Comparison of ENCODE assay signal across 38 cellular contexts in genomic region chr16:19241512-19241911, GRCh38. TPM values are rescaled to one million over a fixed set of nuclear protein-coding genes. Genes with fewer than 3 reads are reported as not detected.
"Had no signal": no experiment of that assay in that cellular context is flagged by ENCODE, and none has a peak within 500 bp of the region (broad histone marks: within the 10 kb centered on the region; RNA-seq: fewer than 3 reads in every experiment).

No MANE protein-coding gene starts in this region.

- ATAC-seq: activated CD8-positive, alpha-beta T cell treated with anti-CD3 and anti-CD28 coated beads for 36 hours; activated naive CD4-positive, alpha-beta T cell treated with anti-CD3 and anti-CD28 coated beads, Interleukin-2, amount 50 U/mL, for 72 hours; activated T-cell treated with anti-CD3 and anti-CD28 coated beads, Interleukin-2, amount 50 U/mL, for 4 hours; activated T-cell treated with anti-CD3 and anti-CD28 coated beads, Interleukin-2, amount 50 U/mL, for 72 hours; activated T-helper 17 cell treated with anti-CD3 and anti-CD28 coated beads, Interleukin-2, amount 50 U/mL, for 72 hours; body of pancreas had no signal

- H3K9me3 Mint-ChIP-seq: activated B cell treated with CpG ODN at 0.5 μM for 24 hours; activated T-helper 17 cell treated with anti-CD3 and anti-CD28 coated beads, Interleukin-2, amount 50 U/mL, for 72 hours had no signal

- H3K4me3 Mint-ChIP-seq: activated B cell treated with CpG ODN at 0.5 μM for 24 hours; activated CD4-positive, alpha-beta memory T cell treated with anti-CD3 and anti-CD28 coated beads for 36 hours; activated CD4-positive, alpha-beta T cell treated with anti-CD3 and anti-CD28 coated beads, Interleukin-2, amount 10 ng/mL, durations not matched to agents 24 days and 14 days; activated CD8-positive, alpha-beta T cell treated with anti-CD3 and anti-CD28 coated beads for 36 hours; activated naive CD4-positive, alpha-beta T cell treated with anti-CD3 and anti-CD28 coated beads for 36 hours; activated naive CD8-positive, alpha-beta T cell treated with anti-CD3 and anti-CD28 coated beads for 36 hours; activated T-cell treated with anti-CD3 and anti-CD28 coated beads, Interleukin-2, amount 50 U/mL, for 4 hours; activated T-cell treated with anti-CD3 and anti-CD28 coated beads, Interleukin-2, amount 50 U/mL, for 72 hours; activated T-helper 1 cell treated with anti-CD3 and anti-CD28 coated beads, Interleukin-12 subunit alpha, Interleukin-12 subunit beta, Interleukin-2, Interleukin-4 antibody, amounts not matched to agents 30 ng/mL and 10 ng/mL and 1 ng/mL, durations not matched to agents 14 hours and 24 hours and 36 hours; activated T-helper 17 cell treated with anti-CD3 and anti-CD28 coated beads, Interleukin-2, amount 50 U/mL, for 72 hours; T-helper 1 cell treated with Interleukin-12 subunit alpha and Interleukin-12 subunit beta and Interleukin-4 antibody, amounts not matched to agents 30 μg/mL and 1 μg/mL, for 36 hours; T-helper 2 cell treated with Interferon-gamma antibody and Interleukin-4, amounts not matched to agents 5 μg/mL and 100 μg/mL, for 36 hours had no signal

- H3K27ac ChIP-seq: adrenal gland, body of pancreas, brain microvascular endothelial cell, breast epithelium, VCaP had no signal

- H3K36me3 Mint-ChIP-seq: activated CD4-positive, alpha-beta memory T cell treated with anti-CD3 and anti-CD28 coated beads for 36 hours; activated naive CD4-positive, alpha-beta T cell treated with anti-CD3 and anti-CD28 coated beads, Interleukin-2, amount 50 U/mL, for 72 hours had no signal

- H3K4me3 ChIP-seq: adrenal gland, body of pancreas, breast epithelium had no signal

- H3K36me3 ChIP-seq: adrenal gland, brain microvascular endothelial cell, breast epithelium had no signal

- H3K4me1 Mint-ChIP-seq: activated B cell treated with CpG ODN at 0.5 μM for 24 hours; activated CD4-positive, alpha-beta T cell treated with anti-CD3 and anti-CD28 coated beads, Interleukin-2, amount 10 ng/mL, durations not matched to agents 24 days and 14 days; activated naive CD8-positive, alpha-beta T cell treated with anti-CD3 and anti-CD28 coated beads for 36 hours; activated T-helper 17 cell treated with anti-CD3 and anti-CD28 coated beads, Interleukin-2, amount 50 U/mL, for 72 hours had no signal

- H3K9me3 ChIP-seq: adrenal gland, body of pancreas had no signal

- H3K4me1 ChIP-seq: adrenal gland, breast epithelium had no signal

- H3K27me3 Mint-ChIP-seq: activated B cell treated with CpG ODN at 0.5 μM for 24 hours; activated CD4-positive, alpha-beta memory T cell treated with anti-CD3 and anti-CD28 coated beads for 36 hours; activated CD4-positive, alpha-beta T cell treated with anti-CD3 and anti-CD28 coated beads, Interleukin-2, amount 10 ng/mL, durations not matched to agents 24 days and 14 days; activated CD8-positive, alpha-beta T cell treated with anti-CD3 and anti-CD28 coated beads for 36 hours; activated naive CD8-positive, alpha-beta T cell treated with anti-CD3 and anti-CD28 coated beads for 36 hours had no signal

- H3K27ac Mint-ChIP-seq: activated B cell treated with CpG ODN at 0.5 μM for 24 hours; activated CD4-positive, alpha-beta memory T cell treated with anti-CD3 and anti-CD28 coated beads for 36 hours; activated CD4-positive, alpha-beta T cell treated with anti-CD3 and anti-CD28 coated beads, Interleukin-2, amount 10 ng/mL, durations not matched to agents 24 days and 14 days; activated CD8-positive, alpha-beta T cell treated with anti-CD3 and anti-CD28 coated beads for 36 hours; activated naive CD4-positive, alpha-beta T cell treated with anti-CD3 and anti-CD28 coated beads for 36 hours; activated naive CD4-positive, alpha-beta T cell treated with anti-CD3 and anti-CD28 coated beads, Interleukin-2, amount 50 U/mL, for 72 hours; activated naive CD8-positive, alpha-beta T cell treated with anti-CD3 and anti-CD28 coated beads for 36 hours; activated T-cell treated with anti-CD3 and anti-CD28 coated beads, Interleukin-2, amount 50 U/mL, for 72 hours; activated T-helper 1 cell treated with anti-CD3 and anti-CD28 coated beads, Interleukin-12 subunit alpha, Interleukin-12 subunit beta, Interleukin-2, Interleukin-4 antibody, amounts not matched to agents 30 ng/mL and 10 ng/mL and 1 ng/mL, durations not matched to agents 14 hours and 24 hours and 36 hours; activated T-helper 17 cell treated with anti-CD3 and anti-CD28 coated beads, Interleukin-2, amount 50 U/mL, for 72 hours; T-helper 1 cell treated with Interleukin-12 subunit alpha and Interleukin-12 subunit beta and Interleukin-4 antibody, amounts not matched to agents 30 μg/mL and 1 μg/mL, for 36 hours; T-helper 2 cell treated with Interferon-gamma antibody and Interleukin-4, amounts not matched to agents 5 μg/mL and 100 μg/mL, for 36 hours had no signal

- H3K27me3 ChIP-seq: adrenal gland, body of pancreas, brain microvascular endothelial cell, breast epithelium had no signal

- DNase-seq: activated B cell treated with CpG ODN at 0.5 μM for 24 hours; activated CD4-positive, alpha-beta memory T cell treated with anti-CD3 and anti-CD28 coated beads for 36 hours; activated CD4-positive, alpha-beta T cell treated with anti-CD3 and anti-CD28 coated beads for 4 hours; activated CD4-positive, alpha-beta T cell treated with anti-CD3 and anti-CD28 coated beads, Interleukin-2, amount 10 ng/mL, durations not matched to agents 24 days and 14 days; activated CD4-positive, alpha-beta T cell treated with anti-CD3 and anti-CD28 coated beads, Interleukin-2, amount 50 U/mL, for 1 hour; activated CD4-positive, alpha-beta T cell treated with anti-CD3 and anti-CD28 coated beads, Interleukin-2, amount 50 U/mL, for 4 hours; activated CD4-positive, CD25-positive, alpha-beta regulatory T cell treated with anti-CD3 and anti-CD28 coated beads, Interleukin-2, amount 50 U/mL, for 72 hours; activated CD8-positive, alpha-beta memory T cell treated with anti-CD3 and anti-CD28 coated beads, Interleukin-2, amount 50 U/mL, for 4 hours; activated CD8-positive, alpha-beta T cell treated with anti-CD3 and anti-CD28 coated beads for 36 hours; activated effector memory CD4-positive, alpha-beta T cell treated with anti-CD3 and anti-CD28 coated beads, Interleukin-2, amount 50 U/mL, for 16 hours; activated gamma-delta T cell treated with Interleukin-2 at 50 U/mL for 16 hours; activated naive CD4-positive, alpha-beta T cell; activated naive CD4-positive, alpha-beta T cell treated with anti-CD3 and anti-CD28 coated beads for 36 hours; activated naive CD4-positive, alpha-beta T cell treated with anti-CD3 and anti-CD28 coated beads, Interleukin-2, amount 50 U/mL, for 16 hours; activated naive CD8-positive, alpha-beta T cell treated with anti-CD3 and anti-CD28 coated beads for 36 hours; activated T-cell treated with anti-CD3 and anti-CD28 coated beads for 4 hours; activated T-cell treated with anti-CD3 and anti-CD28 coated beads, Interleukin-2, amount 50 U/mL, for 1 hour; activated T-cell treated with anti-CD3 and anti-CD28 coated beads, Interleukin-2, amount 50 U/mL, for 4 hours; activated T-cell treated with anti-CD3 and anti-CD28 coated beads, Interleukin-2, amount 50 U/mL, for 72 hours; adrenal gland; amniotic stem cell; aorta; body of pancreas; brain microvascular endothelial cell; central memory CD4-positive, alpha-beta T cell; T-helper 1 cell; T-helper 2 cell; T-helper 9 cell had no signal

RNA-seq across cellular contexts. Expression of gene CLEC19A, which starts 44.0 kb away (rescaled TPM):
- total RNA-seq: activated B cell treated with CpG ODN at 0.5 μM for 24 hours; activated CD4-positive, alpha-beta memory T cell treated with anti-CD3 and anti-CD28 coated beads for 36 hours; activated CD4-positive, alpha-beta T cell treated with anti-CD3 and anti-CD28 coated beads, Interleukin-2, amount 10 ng/mL, durations not matched to agents 24 days and 14 days; activated CD8-positive, alpha-beta memory T cell treated with anti-CD3 and anti-CD28 coated beads for 36 hours; activated CD8-positive, alpha-beta T cell treated with anti-CD3 and anti-CD28 coated beads for 36 hours; activated naive CD4-positive, alpha-beta T cell treated with anti-CD3 and anti-CD28 coated beads for 36 hours; activated naive CD4-positive, alpha-beta T cell treated with anti-CD3 and anti-CD28 coated beads, Interleukin-2, amount 50 U/mL, for 72 hours; activated naive CD8-positive, alpha-beta T cell treated with anti-CD3 and anti-CD28 coated beads for 36 hours; activated T-cell treated with anti-CD3 and anti-CD28 coated beads, Interleukin-2, amount 50 U/mL, for 4 hours; activated T-cell treated with anti-CD3 and anti-CD28 coated beads, Interleukin-2, amount 50 U/mL, for 72 hours; activated T-helper 1 cell treated with anti-CD3 and anti-CD28 coated beads, Interleukin-12 subunit alpha, Interleukin-12 subunit beta, Interleukin-2, Interleukin-4 antibody, amounts not matched to agents 30 ng/mL and 10 ng/mL and 1 ng/mL, durations not matched to agents 14 hours and 24 hours and 36 hours; activated T-helper 17 cell treated with anti-CD3 and anti-CD28 coated beads, Interleukin-2, amount 50 U/mL, for 72 hours; adrenal gland; aorta; astrocyte; body of pancreas; cardiac septum had no signal
- polyA plus RNA-seq: adrenal gland, aorta had no signal
